ENCODE assay signal across 8 cellular contexts in genomic region chr9:137129089-137129455, GRCh38. TPM values are rescaled to one million over a fixed set of nuclear protein-coding genes. Genes with fewer than 3 reads are reported as not detected.
DNase-seq lines count a peak whose midpoint lies in the region; ATAC-seq and TF ChIP-seq lines count a peak whose summit lies in the region.

No MANE protein-coding gene starts in this region.

- H3K9me3 Mint-ChIP-seq in activated naive CD4-positive, alpha-beta T cell treated with anti-CD3 and anti-CD28 coated beads, Interleukin-2, amount 50 U/mL, for 24 hours, result no peaks in the 10 kb centered on the region

- no peak for TF ChIP-seq POLR2A in spleen (IDR thresholded peaks at IDR 0.05)

- peaks cover 2% of the 10 kb centered on the region for H3K27me3 Mint-ChIP-seq in activated naive CD4-positive, alpha-beta T cell treated with anti-CD3 and anti-CD28 coated beads, Interleukin-2, amount 50 U/mL, for 24 hours

- peaks cover 0 to 7% (median 0%) of the 10 kb centered on the region in 8 donors for H3K9me3 ChIP-seq in spleen

- TF ChIP-seq CTCF in spleen (IDR thresholded peaks at IDR 0.05 in 8 of 11, conservative IDR thresholded peaks at IDR 0.05 in 3 of 11), result no peak

- peak; percentile 21 for ATAC-seq in GM18873 (IDR thresholded peaks at IDR 0.05; ENCODE audit: low FRiP score, unreplicated experiment)
- peak; percentile 13 for ATAC-seq in HG03135 (IDR thresholded peaks at IDR 0.05; ENCODE audit: unreplicated experiment)
- no peak for ATAC-seq in GM21737 (IDR thresholded peaks at IDR 0.05; ENCODE audit: unreplicated experiment)

- H3K36me3 Mint-ChIP-seq in activated naive CD4-positive, alpha-beta T cell treated with anti-CD3 and anti-CD28 coated beads, Interleukin-2, amount 50 U/mL, for 24 hours, result no peaks in the 10 kb centered on the region

- no peak for DNase-seq in spleen
- no peak for DNase-seq in medulla oblongata (ENCODE audit: extremely low spot score)
- no peak for DNase-seq in caudate nucleus (lab: John Stamatoyannopoulos, UW)

- peak overlapping the region; percentile 53 to 85 (median 78) for H3K27ac ChIP-seq in spleen
- no peak overlapping the region for H3K27ac ChIP-seq in caudate nucleus (ENCODE audit: low read depth, low read length)

- peak overlapping the region; percentile 81 for H3K4me3 ChIP-seq in iPS-11a (ENCODE audit: low read depth, low read length)
- H3K4me3 ChIP-seq in spleen, result peak overlapping the region; percentile 73 to 89 (median 83)

- H3K27ac Mint-ChIP-seq in activated naive CD4-positive, alpha-beta T cell treated with anti-CD3 and anti-CD28 coated beads, Interleukin-2, amount 50 U/mL, for 24 hours, result peak overlapping the region; percentile 87

- WGBS in spleen, 5 donors, result 7 to 21% (median 13%) methylated on average over 4 to 26 of the region's 26 CpGs

- peaks cover 23% of the 10 kb centered on the region for H3K4me1 Mint-ChIP-seq in activated naive CD4-positive, alpha-beta T cell treated with anti-CD3 and anti-CD28 coated beads, Interleukin-2, amount 50 U/mL, for 24 hours

- peaks cover 0 to 41% (median 10%) of the 10 kb centered on the region in 7 donors for H3K27me3 ChIP-seq in spleen (replicated peaks in 1 of 7)

- intact Hi-C loops in spleen (cut with DNase I; ENCODE audit: low total_unique reads), result no loop called here

- peak overlapping the region; percentile 94 for H3K4me3 Mint-ChIP-seq in activated naive CD4-positive, alpha-beta T cell treated with anti-CD3 and anti-CD28 coated beads, Interleukin-2, amount 50 U/mL, for 24 hours

- H3K4me1 ChIP-seq in spleen, result peaks cover 28 to 51% (median 41%) of the 10 kb centered on the region in 6 donors

- no peaks in the 10 kb centered on the region for H3K36me3 ChIP-seq in spleen

RNA-seq across cellular contexts. Expression of gene GRIN1, which starts 9.9 kb away (rescaled TPM):
- under 1 TPM in 1 of 7 donors, not detected in 6; 0.70 TPM for total RNA-seq in spleen
- polyA plus RNA-seq in spleen, result under 1 TPM; 0.03 to 0.07 (median 0.03) TPM

RNA-seq across cellular contexts. Expression of gene DPP7, which starts 14.5 kb away (rescaled TPM):
- total RNA-seq in spleen, result 100 to 1,000 TPM; 105 to 250 (median 166) TPM
- polyA plus RNA-seq in spleen, result 100 to 1,000 TPM; 342 to 536 (median 501) TPM

RNA-seq across cellular contexts. Expression of gene LRRC26, which starts 40.8 kb away (rescaled TPM):
- total RNA-seq in spleen, result under 1 TPM in 2 of 7 donors, not detected in 5; 0.28 to 0.60 TPM
- polyA plus RNA-seq in spleen, result under 1 TPM in 1 of 3 donors, not detected in 2; 0.06 TPM

RNA-seq across cellular contexts. Expression of gene MAN1B1, which starts 42.3 kb away (rescaled TPM):
- total RNA-seq in spleen, result 10 to 100 TPM; 43.2 to 67.9 (median 51.7) TPM
- 100 to 1,000 TPM in 1 of 3 donors, 10 to 100 TPM in 2; 49.6 to 112 (median 90.0) TPM for polyA plus RNA-seq in spleen

RNA-seq across cellular contexts. Expression of gene TMEM210, which starts 42.8 kb away (rescaled TPM):
- not detected for total RNA-seq in spleen
- not detected for polyA plus RNA-seq in spleen
